In the genomic region with DNA sequence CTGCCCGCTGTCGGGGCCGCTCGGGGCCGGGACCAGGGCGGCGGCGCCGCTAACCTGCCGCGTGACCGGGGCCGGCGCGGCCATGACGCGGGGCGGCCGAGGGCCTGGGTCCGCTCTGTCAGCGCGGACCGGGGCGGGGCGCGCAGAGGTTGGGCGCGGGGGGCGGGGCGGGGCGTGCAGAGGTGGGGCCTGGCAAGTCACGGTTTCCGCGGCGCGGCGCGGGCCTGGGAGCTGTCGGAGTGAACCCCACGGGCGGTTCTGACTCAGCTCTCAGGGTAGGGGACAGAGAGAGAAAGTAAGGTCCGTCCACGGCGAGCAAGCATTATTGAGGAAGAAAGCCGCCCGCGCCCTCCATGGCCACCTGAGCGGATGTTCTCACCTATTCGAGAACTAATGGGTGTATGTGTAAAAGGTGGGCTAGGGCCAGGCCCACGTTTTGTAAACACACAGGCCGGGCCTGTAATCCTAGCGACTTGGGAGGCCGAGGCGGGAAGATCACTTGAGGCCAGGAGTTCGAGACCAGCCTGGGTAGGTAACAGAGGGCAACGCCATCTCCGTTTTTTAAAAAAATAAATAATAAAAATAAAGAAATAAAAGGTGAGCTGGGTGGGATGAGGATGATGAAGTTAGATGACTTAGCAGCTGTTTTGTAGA, we compare ENCODE assay signal across 1 cellular context.
TF ChIP-seq lines count a peak whose summit lies in the region.

A gene with protein sequence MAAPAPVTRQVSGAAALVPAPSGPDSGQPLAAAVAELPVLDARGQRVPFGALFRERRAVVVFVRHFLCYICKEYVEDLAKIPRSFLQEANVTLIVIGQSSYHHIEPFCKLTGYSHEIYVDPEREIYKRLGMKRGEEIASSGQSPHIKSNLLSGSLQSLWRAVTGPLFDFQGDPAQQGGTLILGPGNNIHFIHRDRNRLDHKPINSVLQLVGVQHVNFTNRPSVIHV (minus strand): TSS at position 120 of the 654 bp plus-strand sequence. CDS start 36 bp downstream, at position 84.

TF ChIP-seq in SK-N-SH treated with all-trans-retinoic acid at 6 μM for 48 hours, 23 proteins besides CTCF, POLR2A, EP300 and RAD21 (continued from another document):
- TF ChIP-seq, protein P1, sequence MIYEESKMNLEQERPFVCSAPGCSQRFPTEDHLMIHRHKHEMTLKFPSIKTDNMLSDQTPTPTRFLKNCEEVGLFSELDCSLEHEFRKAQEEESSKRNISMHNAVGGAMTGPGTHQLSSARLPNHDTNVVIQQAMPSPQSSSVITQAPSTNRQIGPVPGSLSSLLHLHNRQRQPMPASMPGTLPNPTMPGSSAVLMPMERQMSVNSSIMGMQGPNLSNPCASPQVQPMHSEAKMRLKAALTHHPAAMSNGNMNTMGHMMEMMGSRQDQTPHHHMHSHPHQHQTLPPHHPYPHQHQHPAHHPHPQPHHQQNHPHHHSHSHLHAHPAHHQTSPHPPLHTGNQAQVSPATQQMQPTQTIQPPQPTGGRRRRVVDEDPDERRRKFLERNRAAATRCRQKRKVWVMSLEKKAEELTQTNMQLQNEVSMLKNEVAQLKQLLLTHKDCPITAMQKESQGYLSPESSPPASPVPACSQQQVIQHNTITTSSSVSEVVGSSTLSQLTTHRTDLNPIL (CRISPR knock-in tag; IDR thresholded peaks at IDR 0.05; ENCODE audit: low read depth), result no peak
- TF ChIP-seq GLIS3 (CRISPR knock-in tag; IDR thresholded peaks at IDR 0.05) (no peak), ZC3H10 (CRISPR knock-in tag; IDR thresholded peaks at IDR 0.05) (no peak), ZFP3 (CRISPR knock-in tag; IDR thresholded peaks at IDR 0.05) (no peak), ISL1 (CRISPR knock-in tag; IDR thresholded peaks at IDR 0.05) (no peak)
